ENCODE assay signal across 24 cellular contexts in the genomic region with DNA sequence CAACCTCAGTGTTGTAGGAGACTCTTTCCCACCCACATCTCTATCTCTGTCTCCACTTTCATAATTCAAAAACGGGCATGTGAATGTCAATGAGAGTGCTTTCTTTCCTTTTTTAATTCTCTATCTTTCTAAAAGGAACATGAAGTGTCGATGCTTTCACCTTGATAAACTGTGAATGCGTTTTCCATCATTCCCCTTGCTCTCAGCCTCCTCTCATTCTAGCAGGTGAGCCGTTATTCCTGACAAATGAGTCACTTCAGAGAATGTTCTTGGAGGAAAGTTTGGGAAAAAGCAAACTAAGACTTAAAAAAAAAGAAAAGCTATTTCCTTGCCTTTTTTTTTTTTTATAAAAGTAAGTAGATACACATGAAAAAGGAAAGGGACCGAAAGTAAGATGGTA.
"Had no signal": no experiment of that assay in that cellular context is flagged by ENCODE, and none has a peak within 500 bp of the region (broad histone marks: within the 10 kb centered on the region; RNA-seq: fewer than 3 reads in every experiment).

No MANE protein-coding gene starts in this region.

- H3K4me1 ChIP-seq: neural progenitor cell, pancreas, prostate gland, right lobe of liver, sigmoid colon, stomach, thyroid gland, tibial nerve, upper lobe of left lung, vagina had no signal

- H3K4me3 ChIP-seq: neural progenitor cell, pancreas, prostate gland, right lobe of liver, sigmoid colon, stomach, thoracic aorta, thyroid gland, tibial nerve, upper lobe of left lung, vagina had no signal

- H3K9ac ChIP-seq: neural progenitor cell had no signal

- H3K36me3 ChIP-seq: neural progenitor cell, pancreas, prostate gland, right lobe of liver, sigmoid colon, stomach, thoracic aorta, thyroid gland, tibial nerve, upper lobe of left lung, vagina had no signal

- DNase-seq: naive thymus-derived CD8-positive, alpha-beta T cell; pancreas; retina; right cardiac atrium; right lobe of liver; sigmoid colon; small intestine; stimulated activated CD4-positive, alpha-beta T cell treated with anti-CD3 and anti-CD28 coated beads, Interleukin-15, amount 100 ng/mL, for 24 hours; stimulated activated CD4-positive, alpha-beta T cell treated with anti-CD3 and anti-CD28 coated beads, Interleukin-2, amount 100 ng/mL, for 24 hours; stimulated activated CD4-positive, alpha-beta T cell treated with anti-CD3 and anti-CD28 coated beads, Interleukin-2, amount 100 ng/mL, for 48 hours; stimulated activated CD4-positive, alpha-beta T cell treated with anti-CD3 and anti-CD28 coated beads, Interleukin-4, amount 100 ng/mL, for 24 hours; stimulated activated naive B cell treated with anti-CD40 and anti-IgM and Interleukin-4, amounts not matched to agents 10 μg/mL and 1 μg/mL and 100 μg/mL, for 72 hours; stimulated activated naive CD4-positive, alpha-beta T cell treated with Interleukin-2 at 50 U/mL for 16 hours; stomach; thyroid gland; trophoblast cell; upper lobe of left lung had no signal

- H3K9me3 ChIP-seq: pancreas, prostate gland, right lobe of liver, thoracic aorta, thyroid gland, vagina had no signal

- H3K4me2 ChIP-seq: neural progenitor cell had no signal

- ATAC-seq: naive thymus-derived CD8-positive, alpha-beta T cell; natural killer cell treated with Interleukin-12 subunit alpha and Interleukin-12 subunit beta and Interleukin-15 and Interleukin-18, amount 100 ng/mL, for 72 hours; pancreas; right cardiac atrium; right lobe of liver; stimulated activated effector memory CD8-positive, alpha-beta T cell treated with anti-CD3 and anti-CD28 coated beads, Interleukin-12 subunit alpha, Interleukin-12 subunit beta, amount 100 ng/mL, for 72 hours; stimulated activated naive B cell treated with anti-CD40 and anti-IgM and Interleukin-4, amounts not matched to agents 10 μg/mL and 1 μg/mL and 100 μg/mL, for 72 hours had no signal

- H3K27me3 ChIP-seq: neural progenitor cell, pancreas, right lobe of liver, sigmoid colon, stomach, thyroid gland, tibial nerve, upper lobe of left lung, vagina had no signal

- H3K27ac ChIP-seq: neural progenitor cell, pancreas, prostate gland, right lobe of liver, sigmoid colon, stomach, thoracic aorta, thyroid gland, tibial nerve, upper lobe of left lung, vagina had no signal

- H2AFZ ChIP-seq: neural progenitor cell had no signal
